ENCODE assay signal across 8 cellular contexts in the genomic region with DNA sequence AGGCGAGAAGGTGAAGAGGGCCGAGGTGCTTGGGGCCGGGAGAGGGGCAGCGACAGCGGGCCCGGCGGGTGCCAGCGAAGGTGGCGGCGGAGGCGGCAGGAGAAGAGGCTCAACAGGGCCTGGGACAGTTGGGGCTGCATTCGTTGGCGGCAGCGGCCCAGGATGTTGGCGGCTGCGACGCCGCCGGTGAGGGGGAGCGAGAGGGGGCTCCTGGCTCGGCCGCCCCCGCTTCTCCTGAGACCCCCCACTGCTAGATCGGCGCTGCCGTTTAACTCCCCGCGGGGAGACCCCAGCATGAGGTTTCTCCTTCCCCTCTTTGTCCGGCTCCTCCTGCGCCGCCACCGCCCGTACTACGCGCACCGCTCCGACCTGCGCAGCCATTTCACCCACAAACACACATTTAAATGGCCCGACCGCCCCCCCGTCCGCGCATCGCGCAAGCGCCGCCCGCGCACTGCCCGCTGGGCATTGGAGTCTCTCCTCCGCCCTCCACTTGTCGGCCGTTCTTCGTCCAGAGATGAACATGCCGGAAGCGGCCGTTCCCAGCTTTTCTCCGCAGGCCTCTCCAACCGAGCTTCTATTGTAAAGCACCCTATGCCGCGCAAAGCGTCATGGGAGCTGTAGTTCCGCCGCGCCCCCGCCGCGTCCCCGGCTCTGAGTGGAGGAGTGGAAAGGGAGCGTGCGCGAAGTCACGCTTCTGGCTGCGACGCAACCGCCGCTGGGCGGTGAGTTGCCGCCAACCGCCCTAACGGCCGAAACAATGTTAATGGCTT. TPM values are rescaled to one million over a fixed set of nuclear protein-coding genes. Genes with fewer than 3 reads are reported as not detected.
DNase-seq lines count a peak whose midpoint lies in the region; ATAC-seq and TF ChIP-seq lines count a peak whose summit lies in the region.

RSBN1 (minus strand) TSS at position 589 of the 773 bp plus-strand sequence; CDS start at position 525, 64 bp downstream.

- H3K36me3 ChIP-seq in left lung, result no peaks in the 10 kb centered on the region

- ATAC-seq in GM19372 (IDR thresholded peaks at IDR 0.05; ENCODE audit: low read depth, unreplicated experiment) (peak; percentile 87), HG03558 (IDR thresholded peaks at IDR 0.05; ENCODE audit: extremely low read depth, unreplicated experiment) (peak; percentile 84), left lung (peak; percentile 95)

- TF ChIP-seq CTCF in C4-2B (conservative IDR thresholded peaks at IDR 0.05) (no peak; the same call in 1 of the 2 replicates), left lung (IDR thresholded peaks at IDR 0.05) (peak in 1 of 2 donors; percentile 33)

- intact Hi-C loops in left lung (cut with DNase I), result no loop called here

- H3K27me3 ChIP-seq in left lung, result no peaks in the 10 kb centered on the region

- peak within 1 kb of the TSS; percentile 83 to 97 for H3K4me3 ChIP-seq in left lung

- H3K9me3 ChIP-seq in left lung, result no peaks in the 10 kb centered on the region

- peak within 1 kb of the TSS; percentile 69 for H3K27ac ChIP-seq in C4-2B
- peak within 1 kb of the TSS; percentile 96 to 97 for H3K27ac ChIP-seq in left lung

- H3K4me1 ChIP-seq in left lung, result peaks cover 13 to 46% of the 10 kb centered on the region in 2 donors

- DNase-seq in NCI-H748 treated with DMSO at 0.1 percent for 48 hours (lab: John Stamatoyannopoulos, UW) (peak; percentile 93), dedifferentiated amniotic fluid mesenchymal stem cell (ENCODE audit: extremely low spot score) (peak; percentile 100), left lung (peak; percentile 100)
- peak; percentile 93 to 98 for DNase-seq in activated CD4-positive, alpha-beta T cell treated with anti-CD3 and anti-CD28 coated beads, Interleukin-2, amount 50 U/mL, for 24 hours (ENCODE audit: low read depth in 1 of 2, low spot score in 1 of 2)
- DNase-seq in stimulated activated CD4-positive, alpha-beta T cell treated with anti-CD3 and anti-CD28 coated beads, Interleukin-2, amount 100 ng/mL, for 48 hours, result peak; percentile 94 to 96

RNA-seq across cellular contexts. Expression of gene RSBN1, which starts in this region (rescaled TPM):
- total RNA-seq in left lung, result 10 to 100 TPM; 15.6 to 19.5 TPM

Comparison
In these comparisons a context has a peak if more than half of its experiments do, and no peak if none do; other contexts are left out.
1. Peak in every context shown above with its lines: DNase-seq, ATAC-seq, H3K4me3 ChIP-seq and H3K27ac ChIP-seq.